In genomic region chr2:134677866-134678774, GRCh38 we compare ENCODE assay signal across 16 cellular contexts. TPM values are rescaled to one million over a fixed set of nuclear protein-coding genes. Genes with fewer than 3 reads are reported as not detected.
DNase-seq lines count a peak whose midpoint lies in the region; ATAC-seq lines count a peak whose summit lies in the region.
"Had no signal": no experiment of that assay in that cellular context is flagged by ENCODE, and none has a peak within 500 bp of the region (broad histone marks: within the 10 kb centered on the region; RNA-seq: fewer than 3 reads in every experiment).

No MANE protein-coding gene starts in this region.

- no peak for DNase-seq in central memory CD8-positive, alpha-beta T cell (ENCODE audit: low spot score in 2 of 2)
- DNase-seq in immature natural killer cell, result no peak
- DNase-seq in stimulated activated effector memory CD8-positive, alpha-beta T cell treated with anti-CD3 and anti-CD28 coated beads, Interleukin-12 subunit alpha, Interleukin-12 subunit beta, amount 100 ng/mL, for 72 hours (ENCODE audit: low spot score in 2 of 2), result no peak
- DNase-seq: activated CD4-positive, alpha-beta T cell treated with anti-CD3 and anti-CD28 coated beads, Interleukin-2, amount 50 U/mL, for 48 hours; Caco-2; KG1; midbrain; OCI-M1; stimulated activated naive CD8-positive, alpha-beta T cell treated with anti-CD3 and anti-CD28 coated beads, Interleukin-15, amount 100 ng/mL, for 72 hours had no signal

- peaks cover 13 to 52% (median 33%) of the 10 kb centered on the region in 10 experiments for H3K4me1 ChIP-seq in BLaER1 treated with 17β-estradiol and CSF1 and Interleukin-3, amounts not matched to agents 10 nM and 100 nM
- H3K4me1 ChIP-seq: Caco-2, parathyroid adenoma had no signal

- peak overlapping the region in 9 of 11 experiments; percentile 2 to 81 (median 31); a peak in 13 of 22 replicates for H3K4me2 ChIP-seq in BLaER1 treated with 17β-estradiol and CSF1 and Interleukin-3, amounts not matched to agents 10 nM and 100 nM

- H3K27me3 Mint-ChIP-seq in central memory CD8-positive, alpha-beta T cell, result no peaks in the 10 kb centered on the region
- peaks cover 2 to 4% (median 2%) of the 10 kb centered on the region in 3 donors for H3K27me3 Mint-ChIP-seq in immature natural killer cell (ENCODE audit: low read depth in 3 of 3)

- H3K36me3 ChIP-seq in BLaER1 treated with 17β-estradiol and CSF1 and Interleukin-3, amounts not matched to agents 10 nM and 100 nM, result no peaks in the 10 kb centered on the region
- H3K36me3 ChIP-seq in KOPT-K1 (ENCODE audit: insufficient read depth, low read length), result no peaks in the 10 kb centered on the region

- 0 out of 22 replicates have a peak overlapping the region, but pooled peaks of 1 of the 11 experiments have one; percentile 3 for H3K9ac ChIP-seq in BLaER1 treated with 17β-estradiol and CSF1 and Interleukin-3, amounts not matched to agents 10 nM and 100 nM
- H3K9ac ChIP-seq: parathyroid adenoma had no signal

- peak overlapping the region; percentile 85 for H3K27ac Mint-ChIP-seq in central memory CD8-positive, alpha-beta T cell (ENCODE audit: low read depth)
- peak overlapping the region in 4 of 6 donors; percentile 19 to 87 (median 58) for H3K27ac Mint-ChIP-seq in immature natural killer cell
- no peak overlapping the region for H3K27ac Mint-ChIP-seq in stimulated activated effector memory CD8-positive, alpha-beta T cell treated with anti-CD3 and anti-CD28 coated beads, Interleukin-12 subunit alpha, Interleukin-12 subunit beta, amount 100 ng/mL, for 72 hours
- H3K27ac Mint-ChIP-seq: stimulated activated naive CD8-positive, alpha-beta T cell treated with anti-CD3 and anti-CD28 coated beads, Interleukin-15, amount 100 ng/mL, for 72 hours had no signal

- no peaks in the 10 kb centered on the region for H4K20me1 ChIP-seq in BLaER1 treated with 17β-estradiol and CSF1 and Interleukin-3, amounts not matched to agents 10 nM and 100 nM

- H3K27ac ChIP-seq in BLaER1 treated with 17β-estradiol and CSF1 and Interleukin-3, amounts not matched to agents 10 nM and 100 nM, result no peak overlapping the region
- H3K27ac ChIP-seq in KOPT-K1 (ENCODE audit: low read depth, low read length, poor library complexity, severe bottlenecking), result peak overlapping the region; percentile 6
- H3K27ac ChIP-seq: parathyroid adenoma had no signal

- no peaks in the 10 kb centered on the region for H3K27me3 ChIP-seq in BLaER1 treated with 17β-estradiol and CSF1 and Interleukin-3, amounts not matched to agents 10 nM and 100 nM

- no peaks in the 10 kb centered on the region for H3K36me3 Mint-ChIP-seq in central memory CD8-positive, alpha-beta T cell (ENCODE audit: insufficient read depth)
- H3K36me3 Mint-ChIP-seq in immature natural killer cell, result no peaks in the 10 kb centered on the region
- H3K36me3 Mint-ChIP-seq in stimulated activated effector memory CD8-positive, alpha-beta T cell treated with anti-CD3 and anti-CD28 coated beads, Interleukin-12 subunit alpha, Interleukin-12 subunit beta, amount 100 ng/mL, for 72 hours, result no peaks in the 10 kb centered on the region

- H3K4me3 Mint-ChIP-seq in central memory CD8-positive, alpha-beta T cell, result no peak overlapping the region
- peak overlapping the region in 2 of 5 donors; percentile 5 to 11 for H3K4me3 Mint-ChIP-seq in immature natural killer cell
- H3K4me3 Mint-ChIP-seq in stimulated activated effector memory CD8-positive, alpha-beta T cell treated with anti-CD3 and anti-CD28 coated beads, Interleukin-12 subunit alpha, Interleukin-12 subunit beta, amount 100 ng/mL, for 72 hours, result no peak overlapping the region

- H3K9me3 ChIP-seq in BLaER1 treated with 17β-estradiol and CSF1 and Interleukin-3, amounts not matched to agents 10 nM and 100 nM (replicated peaks in 1 of 11), result no peaks in the 10 kb centered on the region
- no peaks in the 10 kb centered on the region for H3K9me3 ChIP-seq in KOPT-K1 (ENCODE audit: insufficient read depth, low read length, poor library complexity, severe bottlenecking)
- H3K9me3 ChIP-seq: Caco-2 had no signal

- peaks cover 58% of the 10 kb centered on the region for H3K4me1 Mint-ChIP-seq in central memory CD8-positive, alpha-beta T cell
- H3K4me1 Mint-ChIP-seq in immature natural killer cell, result peaks cover 63 to 67% of the 10 kb centered on the region in 2 donors
- H3K4me1 Mint-ChIP-seq in stimulated activated effector memory CD8-positive, alpha-beta T cell treated with anti-CD3 and anti-CD28 coated beads, Interleukin-12 subunit alpha, Interleukin-12 subunit beta, amount 100 ng/mL, for 72 hours, result peaks cover 63% of the 10 kb centered on the region

- no peak for ATAC-seq in central memory CD8-positive, alpha-beta T cell (replicated peaks; ENCODE audit: extremely low read depth, poor library complexity, severe bottlenecking)
- ATAC-seq in HG03432 (IDR thresholded peaks at IDR 0.05; ENCODE audit: unreplicated experiment) (no peak), GM18873 (IDR thresholded peaks at IDR 0.05; ENCODE audit: low FRiP score, unreplicated experiment) (no peak), HG02610 (IDR thresholded peaks at IDR 0.05; ENCODE audit: unreplicated experiment) (no peak)
- no peak for ATAC-seq in stimulated activated effector memory CD8-positive, alpha-beta T cell treated with anti-CD3 and anti-CD28 coated beads, Interleukin-12 subunit alpha, Interleukin-12 subunit beta, amount 100 ng/mL, for 72 hours
- ATAC-seq: stimulated activated naive CD8-positive, alpha-beta T cell treated with anti-CD3 and anti-CD28 coated beads, Interleukin-15, amount 100 ng/mL, for 72 hours had no signal

- no peak overlapping the region for H3K4me3 ChIP-seq in BLaER1 treated with 17β-estradiol and CSF1 and Interleukin-3, amounts not matched to agents 10 nM and 100 nM

- H3K9me3 Mint-ChIP-seq in central memory CD8-positive, alpha-beta T cell, result no peaks in the 10 kb centered on the region
- no peaks in the 10 kb centered on the region for H3K9me3 Mint-ChIP-seq in immature natural killer cell
- peaks cover 2% of the 10 kb centered on the region for H3K9me3 Mint-ChIP-seq in stimulated activated effector memory CD8-positive, alpha-beta T cell treated with anti-CD3 and anti-CD28 coated beads, Interleukin-12 subunit alpha, Interleukin-12 subunit beta, amount 100 ng/mL, for 72 hours
- H3K9me3 Mint-ChIP-seq: stimulated activated naive CD8-positive, alpha-beta T cell treated with anti-CD3 and anti-CD28 coated beads, Interleukin-15, amount 100 ng/mL, for 72 hours had no signal

RNA-seq across cellular contexts. Expression of gene TMEM163, which starts 40.7 kb away (rescaled TPM):
- polyA plus RNA-seq in immature natural killer cell, result 1 to 10 TPM; 1.1 to 5.2 (median 2.8) TPM
- polyA plus RNA-seq: keratinocyte had no signal
